In genomic region chr2:23660227-23660626, GRCh38 we compare ENCODE assay signal across 1 cellular context.
TF ChIP-seq lines count a peak whose summit lies in the region.

No MANE protein-coding gene starts in this region.

TF ChIP-seq in GM23338, 12 proteins besides CTCF, POLR2A, EP300 and RAD21 (continued from another document):
- TF ChIP-seq ETS1 (IDR thresholded peaks at IDR 0.05) (no peak), NANOG (IDR thresholded peaks at IDR 0.05; ENCODE audit: borderline replicate concordance) (no peak)
TF ChIP-seq in GM23338: peak in this region for 0.
